ENCODE assay signal across 32 cellular contexts in the genomic region with DNA sequence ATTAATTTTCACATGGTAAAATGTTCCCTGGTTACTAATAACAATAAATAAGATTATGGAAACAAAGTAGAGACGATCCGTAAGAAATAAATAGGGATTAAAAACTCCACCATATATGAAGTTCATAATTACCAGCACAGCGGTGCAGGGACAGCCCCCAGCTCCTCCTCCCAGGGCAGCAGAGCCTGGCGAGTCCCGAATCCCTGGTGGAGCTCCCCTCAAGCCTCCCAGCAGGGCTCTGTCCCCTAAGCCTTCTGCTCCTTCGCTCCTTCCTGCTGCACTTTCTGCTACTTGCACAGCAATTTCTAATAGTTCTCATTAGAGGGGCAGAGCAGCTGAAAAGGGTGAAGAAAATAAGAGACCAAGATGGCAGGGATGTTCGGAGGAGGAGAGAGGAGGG. TPM values are rescaled to one million over a fixed set of nuclear protein-coding genes. Genes with fewer than 3 reads are reported as not detected.
A peak's percentile ranks its signal among the peaks of the same experiment; 100 is the strongest.
DNase-seq lines count a peak whose midpoint lies in the region; ATAC-seq and TF ChIP-seq lines count a peak whose summit lies in the region.
"Had no signal": no experiment of that assay in that cellular context is flagged by ENCODE, and none has a peak within 500 bp of the region (broad histone marks: within the 10 kb centered on the region; RNA-seq: fewer than 3 reads in every experiment).

No MANE protein-coding gene starts in this region.

- peaks cover 8 to 22% of the 10 kb centered on the region in 2 donors for H3K4me1 Mint-ChIP-seq in stimulated activated naive B cell treated with anti-CD40 and anti-IgM and Interleukin-4, amounts not matched to agents 10 μg/mL and 1 μg/mL and 100 μg/mL, for 72 hours
- H3K4me1 Mint-ChIP-seq: activated naive CD8-positive, alpha-beta T cell treated with anti-CD3 and anti-CD28 coated beads, Interleukin-2, amount 10 ng/mL, durations not matched to agents 7 days and 5 days had no signal

- H2BK15ac ChIP-seq in mesenchymal stem cell (ENCODE audit: low read depth, poor library complexity, severe bottlenecking) = peak overlapping the region; percentile 92

- H3K4ac ChIP-seq in mesenchymal stem cell (ENCODE audit: low read depth in 1 of 2, low read length in 2 of 2) = no peak overlapping the region

- H3K4me3 Mint-ChIP-seq in stimulated activated naive B cell treated with anti-CD40 and anti-IgM and Interleukin-4, amounts not matched to agents 10 μg/mL and 1 μg/mL and 100 μg/mL, for 72 hours = no peak overlapping the region
- H3K4me3 Mint-ChIP-seq: activated CD4-positive, alpha-beta memory T cell treated with anti-CD3 and anti-CD28 coated beads, Interleukin-2, amount 10 ng/mL, durations not matched to agents 7 days and 5 days; activated naive CD8-positive, alpha-beta T cell treated with anti-CD3 and anti-CD28 coated beads, Interleukin-2, amount 10 ng/mL, durations not matched to agents 7 days and 5 days; B cell; endodermal cell had no signal

- H2BK120ac ChIP-seq in mesenchymal stem cell (ENCODE audit: low read depth, low read length) = no peak overlapping the region

- H2AFZ ChIP-seq in mesenchymal stem cell (ENCODE audit: low read depth, low read length) = no peak overlapping the region

- peaks cover 0 to 15% of the 10 kb centered on the region in 2 donors for H3K9me3 ChIP-seq in right atrium auricular region
- H3K9me3 ChIP-seq in mesenchymal stem cell (ENCODE audit: control insufficient read depth, low read length) = peaks cover 8% of the 10 kb centered on the region
- H3K9me3 ChIP-seq: SK-N-SH, thyroid gland had no signal

- H4K8ac ChIP-seq in mesenchymal stem cell (ENCODE audit: low read length) = no peak overlapping the region

- H3K4me3 ChIP-seq in right atrium auricular region (no peak overlapping the region), mesenchymal stem cell (ENCODE audit: insufficient read depth in 1 of 2, low read depth in 1 of 2, low read length in 2 of 2) (no peak overlapping the region)
- H3K4me3 ChIP-seq: ascending aorta, GM12878, left lung, smooth muscle cell, thyroid gland, uterus had no signal

- intact Hi-C loops in left ventricle myocardium superior (cut with micrococcal nuclease) = no loop called here

- peaks cover 18 to 26% of the 10 kb centered on the region in 2 donors for H3K36me3 Mint-ChIP-seq in stimulated activated naive B cell treated with anti-CD40 and anti-IgM and Interleukin-4, amounts not matched to agents 10 μg/mL and 1 μg/mL and 100 μg/mL, for 72 hours

- no peaks in the 10 kb centered on the region for H3K27me3 Mint-ChIP-seq in stimulated activated naive B cell treated with anti-CD40 and anti-IgM and Interleukin-4, amounts not matched to agents 10 μg/mL and 1 μg/mL and 100 μg/mL, for 72 hours
- H3K27me3 Mint-ChIP-seq: activated CD4-positive, alpha-beta memory T cell treated with anti-CD3 and anti-CD28 coated beads, Interleukin-2, amount 10 ng/mL, durations not matched to agents 7 days and 5 days; activated naive CD8-positive, alpha-beta T cell treated with anti-CD3 and anti-CD28 coated beads, Interleukin-2, amount 10 ng/mL, durations not matched to agents 7 days and 5 days; B cell; naive B cell had no signal

- no peak overlapping the region for H2BK12ac ChIP-seq in mesenchymal stem cell (ENCODE audit: low read length in 2 of 2)

- H3K9ac ChIP-seq in mesenchymal stem cell (ENCODE audit: low read length) = no peak overlapping the region
- H3K9ac ChIP-seq: SK-N-SH had no signal

- ATAC-seq in left ventricle myocardium superior = no peak
- no peak for ATAC-seq in stimulated activated naive B cell treated with anti-CD40 and anti-IgM and Interleukin-4, amounts not matched to agents 10 μg/mL and 1 μg/mL and 100 μg/mL, for 72 hours (replicated peaks)
- ATAC-seq: GM12878, left lung, PC-3 had no signal

- H3K4me1 ChIP-seq in right atrium auricular region = no peaks in the 10 kb centered on the region
- H3K4me1 ChIP-seq in mesenchymal stem cell (ENCODE audit: control insufficient read depth, insufficient read depth, low read depth, low read length) = peaks cover 16% of the 10 kb centered on the region
- H3K4me1 ChIP-seq: ascending aorta, left lung, thyroid gland, uterus had no signal

- no peaks in the 10 kb centered on the region for H3K36me3 ChIP-seq in right atrium auricular region
- peaks cover 0 to 11% of the 10 kb centered on the region in 2 experiments for H3K36me3 ChIP-seq in mesenchymal stem cell (ENCODE audit: control insufficient read depth in 1 of 2, insufficient read depth in 2 of 2, low read depth in 1 of 2, low read length in 2 of 2)
- H3K36me3 ChIP-seq: left lung, thyroid gland, uterus had no signal

- H3K27ac Mint-ChIP-seq in stimulated activated naive B cell treated with anti-CD40 and anti-IgM and Interleukin-4, amounts not matched to agents 10 μg/mL and 1 μg/mL and 100 μg/mL, for 72 hours = peak overlapping the region; percentile 26
- H3K27ac Mint-ChIP-seq: activated CD4-positive, alpha-beta memory T cell treated with anti-CD3 and anti-CD28 coated beads, Interleukin-2, amount 10 ng/mL, durations not matched to agents 7 days and 5 days; activated naive CD8-positive, alpha-beta T cell treated with anti-CD3 and anti-CD28 coated beads, Interleukin-2, amount 10 ng/mL, durations not matched to agents 7 days and 5 days; endodermal cell had no signal

- no peak overlapping the region for H3K23ac ChIP-seq in mesenchymal stem cell (ENCODE audit: low read length in 2 of 2)

- POLR2A ChIA-PET in RWPE1 (lab: Yijun Ruan, JAX; ENCODE audit: low non-redundant PET) = no interaction called here

- DNase-seq in right atrium auricular region (ENCODE audit: low spot score) = peak; percentile 23
- DNase-seq in left ventricle myocardium superior = no peak
- no peak for DNase-seq in RWPE1 (ENCODE audit: low spot score)
- DNase-seq in mesenchymal stem cell = no peak
- no peak for DNase-seq in stimulated activated naive B cell treated with anti-CD40 and anti-IgM and Interleukin-4, amounts not matched to agents 10 μg/mL and 1 μg/mL and 100 μg/mL, for 72 hours
- no peak for DNase-seq in COR-L47 (lab: John Stamatoyannopoulos, UW)
- DNase-seq in NCI-H2107 treated with DMSO at 0.1 percent for 48 hours (lab: John Stamatoyannopoulos, UW; ENCODE audit: unreplicated experiment) = no peak
- DNase-seq: ACHN; activated CD4-positive, alpha-beta memory T cell treated with anti-CD3 and anti-CD28 coated beads, Interleukin-2, amount 10 ng/mL, durations not matched to agents 7 days and 5 days; activated effector memory CD4-positive, alpha-beta T cell treated with Interleukin-2 at 50 U/mL for 16 hours; activated T-cell treated with anti-CD3 and anti-CD28 coated beads for 4 hours; DMS153; glutamatergic neuron; IMR-90; midbrain; naive B cell; NCI-H1436; NCI-H2081; NCI-H226; NCI-H69; PC-3; SK-N-SH; T-helper 2 cell; thyroid gland had no signal

- H3K18ac ChIP-seq in mesenchymal stem cell (ENCODE audit: low read depth in 1 of 2, low read length in 2 of 2) = no peak overlapping the region

- no peak overlapping the region for H3K27ac ChIP-seq in right atrium auricular region
- H3K27ac ChIP-seq in RWPE1 = peak overlapping the region; percentile 64
- H3K27ac ChIP-seq in mesenchymal stem cell (ENCODE audit: low read length, poor library complexity, severe bottlenecking) = no peak overlapping the region
- H3K27ac ChIP-seq: ascending aorta, left lung, thyroid gland, uterus had no signal

- H3K14ac ChIP-seq in mesenchymal stem cell (ENCODE audit: low read length in 2 of 2) = no peak overlapping the region

- H3K27me3 ChIP-seq in right atrium auricular region (no peaks in the 10 kb centered on the region), mesenchymal stem cell (ENCODE audit: control insufficient read depth in 1 of 2, insufficient read depth in 1 of 2, low read length in 2 of 2) (no peaks in the 10 kb centered on the region)
- H3K27me3 ChIP-seq: ascending aorta, left lung, thyroid gland, uterus had no signal

- H4K91ac ChIP-seq in mesenchymal stem cell (ENCODE audit: low read length) = no peak overlapping the region

- no peak overlapping the region for H3K4me2 ChIP-seq in mesenchymal stem cell (ENCODE audit: low read length, poor library complexity, severe bottlenecking)
- H3K4me2 ChIP-seq: SK-N-SH, smooth muscle cell had no signal

- peaks cover 1% of the 10 kb centered on the region for H3K79me1 ChIP-seq in mesenchymal stem cell (replicated peaks; ENCODE audit: low read length, poor library complexity, severe bottlenecking)

- no peak overlapping the region for H2BK5ac ChIP-seq in mesenchymal stem cell (ENCODE audit: low read depth, low read length, poor library complexity, severe bottlenecking)

- TF ChIP-seq CTCF in right atrium auricular region (IDR thresholded peaks at IDR 0.05) (no peak), RWPE1 (conservative IDR thresholded peaks at IDR 0.05; ENCODE audit: low read depth) (no peak)

- CTCF ChIA-PET in RWPE1 (lab: Yijun Ruan, JAX) = no interaction called here

- H3K9me3 Mint-ChIP-seq in stimulated activated naive B cell treated with anti-CD40 and anti-IgM and Interleukin-4, amounts not matched to agents 10 μg/mL and 1 μg/mL and 100 μg/mL, for 72 hours = peaks cover 17 to 20% of the 10 kb centered on the region in 2 donors

- WGBS in mesenchymal stem cell = 86% methylated on average over 6 of the region's 7 CpGs

- no peak overlapping the region for H2AK5ac ChIP-seq in mesenchymal stem cell (ENCODE audit: low read length, severe bottlenecking)

RNA-seq across cellular contexts. Expression of gene RASA3, which starts 43.6 kb away (rescaled TPM):
- 10 to 100 TPM; 10.2 to 13.2 TPM for total RNA-seq in right atrium auricular region
- total RNA-seq in left ventricle myocardium superior = 12.3 TPM
- 44.2 TPM for polyA plus RNA-seq in mesenchymal stem cell (2013, experiment 1 of 2)
- 43.9 TPM for polyA plus RNA-seq in mesenchymal stem cell (2013, experiment 2 of 2)
